12 cellular contexts compared by ENCODE assay signal in the genomic region with DNA sequence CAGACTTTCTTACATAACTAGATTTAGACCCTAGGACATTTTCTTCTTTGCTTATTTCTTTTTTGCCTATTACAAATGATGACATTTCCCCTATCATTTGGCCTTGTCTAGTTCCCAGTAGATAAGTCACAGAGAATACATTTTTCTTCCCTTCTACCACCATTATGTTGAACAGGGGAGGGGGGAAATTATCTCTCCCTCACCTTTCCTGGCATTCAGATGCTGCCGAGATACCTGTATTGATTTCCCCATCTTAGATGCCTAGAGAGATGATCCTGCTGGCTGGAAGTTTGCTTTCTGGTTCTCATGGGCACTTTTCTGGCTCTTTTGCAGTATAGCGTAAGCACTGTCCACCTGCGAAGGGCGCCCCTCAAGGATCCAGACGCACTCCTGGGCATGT. TPM values are rescaled to one million over a fixed set of nuclear protein-coding genes. Genes with fewer than 3 reads are reported as not detected.
DNase-seq lines count a peak whose midpoint lies in the region; ATAC-seq and TF ChIP-seq lines count a peak whose summit lies in the region.
"Had no signal": no experiment of that assay in that cellular context is flagged by ENCODE, and none has a peak within 500 bp of the region (broad histone marks: within the 10 kb centered on the region; RNA-seq: fewer than 3 reads in every experiment).

No MANE protein-coding gene starts in this region.

- peaks cover 29 to 63% (median 46%) of the 10 kb centered on the region in 11 experiments for H3K36me3 ChIP-seq in BLaER1 treated with 17β-estradiol and CSF1 and Interleukin-3, amounts not matched to agents 10 nM and 100 nM
- H3K36me3 ChIP-seq in GM23338 (ENCODE audit: insufficient read depth): 0 out of 2 replicates have a peak, but pooled peaks cover 3% of the 10 kb centered on the region
- no peaks in the 10 kb centered on the region for H3K36me3 ChIP-seq in thoracic aorta

- H3K9me3 Mint-ChIP-seq in GM23338 (no peaks in the 10 kb centered on the region), nephron progenitor cell (no peaks in the 10 kb centered on the region)
- H3K9me3 Mint-ChIP-seq: IgD-negative memory B cell had no signal

- no peak overlapping the region for H3K4me3 ChIP-seq in BLaER1 treated with 17β-estradiol and CSF1 and Interleukin-3, amounts not matched to agents 10 nM and 100 nM
- H3K4me3 ChIP-seq in GM23338: no peak overlapping the region
- peak overlapping the region; percentile 5 for H3K4me3 ChIP-seq in thoracic aorta
- H3K4me3 ChIP-seq: A549 had no signal

- DNase-seq in GM23338 (ENCODE audit: low spot score): no peak
- DNase-seq in nephron progenitor cell: no peak
- DNase-seq in thoracic aorta (ENCODE audit: low spot score): no peak
- DNase-seq in Kasumi-1 (lab: John Stamatoyannopoulos, UW): no peak
- no peak for DNase-seq in HT-29 (ENCODE audit: low spot score)
- DNase-seq: BE2C, DMS53, KG1 had no signal

- H2AFZ ChIP-seq in GM23338: no peak overlapping the region

- no peaks in the 10 kb centered on the region for H3K9me2 ChIP-seq in GM23338 (ENCODE audit: insufficient read depth)

- H3K9me3 ChIP-seq in BLaER1 treated with 17β-estradiol and CSF1 and Interleukin-3, amounts not matched to agents 10 nM and 100 nM (replicated peaks in 1 of 11): no peaks in the 10 kb centered on the region
- H3K9me3 ChIP-seq in thoracic aorta: no peaks in the 10 kb centered on the region
- H3K9me3 ChIP-seq: A549, BE2C had no signal

- peaks cover 52 to 100% (median 89%) of the 10 kb centered on the region in 11 experiments; a peak in 21 of 22 replicates for H4K20me1 ChIP-seq in BLaER1 treated with 17β-estradiol and CSF1 and Interleukin-3, amounts not matched to agents 10 nM and 100 nM
- H4K20me1 ChIP-seq in GM23338 (replicated peaks; ENCODE audit: insufficient read depth): peaks cover 71% of the 10 kb centered on the region

- H3K36me3 Mint-ChIP-seq in GM23338 (ENCODE audit: low read depth): peaks cover 12% of the 10 kb centered on the region
- H3K36me3 Mint-ChIP-seq in nephron progenitor cell (ENCODE audit: low read depth): peaks cover 48% of the 10 kb centered on the region
- H3K36me3 Mint-ChIP-seq: IgD-negative memory B cell had no signal

- H3K27me3 Mint-ChIP-seq in GM23338 (ENCODE audit: insufficient read depth, low read depth, poor library complexity): no peaks in the 10 kb centered on the region
- H3K27me3 Mint-ChIP-seq in nephron progenitor cell (ENCODE audit: low read depth, poor library complexity): peaks cover 7% of the 10 kb centered on the region
- H3K27me3 Mint-ChIP-seq: IgD-negative memory B cell had no signal

- H3K27ac Mint-ChIP-seq in GM23338: no peak overlapping the region
- H3K27ac Mint-ChIP-seq in nephron progenitor cell: peak overlapping the region; percentile 41

- H3K9ac ChIP-seq in BLaER1 treated with 17β-estradiol and CSF1 and Interleukin-3, amounts not matched to agents 10 nM and 100 nM: no peak overlapping the region

- peaks cover 53 to 83% (median 70%) of the 10 kb centered on the region in 10 experiments for H3K4me1 ChIP-seq in BLaER1 treated with 17β-estradiol and CSF1 and Interleukin-3, amounts not matched to agents 10 nM and 100 nM
- H3K4me1 ChIP-seq in GM23338 (ENCODE audit: insufficient read depth) (peaks cover 17% of the 10 kb centered on the region), thoracic aorta (ENCODE audit: control insufficient read depth in 1 of 2, low read depth in 2 of 2) (peaks cover 8 to 61% of the 10 kb centered on the region in 2 donors)

- peaks cover 100% of the 10 kb centered on the region for H3K79me2 ChIP-seq in GM23338 (replicated peaks; ENCODE audit: insufficient read depth)

- H3F3A ChIP-seq in GM23338 (replicated peaks; ENCODE audit: low read depth): no peaks in the 10 kb centered on the region

- TF ChIP-seq CTCF in GM23338 (conservative IDR thresholded peaks at IDR 0.05; ENCODE audit: low read depth in 2 of 2): no peak
- TF ChIP-seq CTCF in nephron progenitor cell (IDR thresholded peaks at IDR 0.05): no peak
- no peak for TF ChIP-seq CTCF in thoracic aorta (IDR thresholded peaks at IDR 0.05)

- H3K4me2 ChIP-seq in BLaER1 treated with 17β-estradiol and CSF1 and Interleukin-3, amounts not matched to agents 10 nM and 100 nM: peak overlapping the region; percentile 52 to 87 (median 71)
- no peak overlapping the region for H3K4me2 ChIP-seq in GM23338
- H3K4me2 ChIP-seq: A549 had no signal

- H3K4me1 Mint-ChIP-seq in GM23338: peaks cover 24% of the 10 kb centered on the region
- peaks cover 56% of the 10 kb centered on the region for H3K4me1 Mint-ChIP-seq in nephron progenitor cell

- no peaks in the 10 kb centered on the region for H3K27me3 ChIP-seq in BLaER1 treated with 17β-estradiol and CSF1 and Interleukin-3, amounts not matched to agents 10 nM and 100 nM
- H3K27me3 ChIP-seq in GM23338 (ENCODE audit: insufficient read depth): no peaks in the 10 kb centered on the region
- no peaks in the 10 kb centered on the region for H3K27me3 ChIP-seq in thoracic aorta (replicated peaks; ENCODE audit: insufficient read depth)
- H3K27me3 ChIP-seq: BE2C had no signal

- H3K27ac ChIP-seq in BLaER1 treated with 17β-estradiol and CSF1 and Interleukin-3, amounts not matched to agents 10 nM and 100 nM: no peak overlapping the region
- 0 out of 2 replicates have a peak overlapping the region, but pooled peaks have one; percentile 43 for H3K27ac ChIP-seq in GM23338 (ENCODE audit: low read depth)
- peak overlapping the region; percentile 40 to 76 for H3K27ac ChIP-seq in thoracic aorta
- H3K27ac ChIP-seq: A549 had no signal

- no peak for ATAC-seq in GM23338
- ATAC-seq in thoracic aorta (ENCODE audit: insufficient number of reproducible peaks, low FRiP score, low read depth): no peak
- no peak for ATAC-seq in GM18873 (IDR thresholded peaks at IDR 0.05; ENCODE audit: low FRiP score, unreplicated experiment)
- ATAC-seq: A549 had no signal

- H3K4me3 Mint-ChIP-seq in GM23338 (no peak overlapping the region), nephron progenitor cell (no peak overlapping the region)

TF ChIP-seq in GM23338, 12 proteins besides CTCF, POLR2A, EP300 and RAD21 (continues in another document):
- TF ChIP-seq, protein P1, sequence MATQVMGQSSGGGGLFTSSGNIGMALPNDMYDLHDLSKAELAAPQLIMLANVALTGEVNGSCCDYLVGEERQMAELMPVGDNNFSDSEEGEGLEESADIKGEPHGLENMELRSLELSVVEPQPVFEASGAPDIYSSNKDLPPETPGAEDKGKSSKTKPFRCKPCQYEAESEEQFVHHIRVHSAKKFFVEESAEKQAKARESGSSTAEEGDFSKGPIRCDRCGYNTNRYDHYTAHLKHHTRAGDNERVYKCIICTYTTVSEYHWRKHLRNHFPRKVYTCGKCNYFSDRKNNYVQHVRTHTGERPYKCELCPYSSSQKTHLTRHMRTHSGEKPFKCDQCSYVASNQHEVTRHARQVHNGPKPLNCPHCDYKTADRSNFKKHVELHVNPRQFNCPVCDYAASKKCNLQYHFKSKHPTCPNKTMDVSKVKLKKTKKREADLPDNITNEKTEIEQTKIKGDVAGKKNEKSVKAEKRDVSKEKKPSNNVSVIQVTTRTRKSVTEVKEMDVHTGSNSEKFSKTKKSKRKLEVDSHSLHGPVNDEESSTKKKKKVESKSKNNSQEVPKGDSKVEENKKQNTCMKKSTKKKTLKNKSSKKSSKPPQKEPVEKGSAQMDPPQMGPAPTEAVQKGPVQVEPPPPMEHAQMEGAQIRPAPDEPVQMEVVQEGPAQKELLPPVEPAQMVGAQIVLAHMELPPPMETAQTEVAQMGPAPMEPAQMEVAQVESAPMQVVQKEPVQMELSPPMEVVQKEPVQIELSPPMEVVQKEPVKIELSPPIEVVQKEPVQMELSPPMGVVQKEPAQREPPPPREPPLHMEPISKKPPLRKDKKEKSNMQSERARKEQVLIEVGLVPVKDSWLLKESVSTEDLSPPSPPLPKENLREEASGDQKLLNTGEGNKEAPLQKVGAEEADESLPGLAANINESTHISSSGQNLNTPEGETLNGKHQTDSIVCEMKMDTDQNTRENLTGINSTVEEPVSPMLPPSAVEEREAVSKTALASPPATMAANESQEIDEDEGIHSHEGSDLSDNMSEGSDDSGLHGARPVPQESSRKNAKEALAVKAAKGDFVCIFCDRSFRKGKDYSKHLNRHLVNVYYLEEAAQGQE (IDR thresholded peaks at IDR 0.05; ENCODE audit: unreplicated experiment): no peak
- TF ChIP-seq POLR2AphosphoS5 (IDR thresholded peaks at IDR 0.05; ENCODE audit: low read depth) (no peak), JUNB (IDR thresholded peaks at IDR 0.05; ENCODE audit: unreplicated experiment) (no peak), ZNF114 (CRISPR knock-in tag; IDR thresholded peaks at IDR 0.05) (no peak), NANOG (IDR thresholded peaks at IDR 0.05; ENCODE audit: borderline replicate concordance) (no peak), STAT1 (IDR thresholded peaks at IDR 0.05; ENCODE audit: unreplicated experiment) (no peak)

RNA-seq across cellular contexts. Expression of a gene that starts 5.7 kb away (rescaled TPM):
- total RNA-seq in GM23338 (2014; rRNA removed; shearing (Covaris generic)): 41.1 and 47.6 TPM in 2 replicates
- 70.8 and 87.4 TPM in 2 replicates for polyA plus RNA-seq in GM23338 (2016; fragmentation: Nextera tagmentation; extraction: Ambion mirVana)
- 10 to 100 TPM; 21.4 to 32.6 TPM for total RNA-seq in thoracic aorta
- total RNA-seq in HT-29 (2014; rRNA removed; shearing (Covaris generic)): 21.5 and 39.6 TPM in 2 replicates

RNA-seq across cellular contexts. Expression of a gene that starts 54.1 kb away (rescaled TPM):
- total RNA-seq in GM23338 (2014; rRNA removed; shearing (Covaris generic)): 3.8 and 9.2 TPM in 2 replicates
- 5.4 and 8.0 TPM in 2 replicates for polyA plus RNA-seq in GM23338 (2016; fragmentation: Nextera tagmentation; extraction: Ambion mirVana)
- total RNA-seq in thoracic aorta: 100 to 1,000 TPM in 1 of 2 donors, 10 to 100 TPM in 1; 38.9 to 115 TPM
- total RNA-seq in HT-29 (2014; rRNA removed; shearing (Covaris generic)): 6.2 and 6.6 TPM in 2 replicates

Comparison
In these comparisons a context has a peak if more than half of its experiments do, and no peak if none do; other contexts are left out.
1. H3K27ac ChIP-seq: peak in GM23338 (single experiment) and thoracic aorta (2 of 2); none in BLaER1 treated with 17β-estradiol and CSF1 and Interleukin-3, amounts not matched to agents 10 nM and 100 nM (0 of 11).